ENCODE assay signal across 14 cellular contexts in the genomic region with DNA sequence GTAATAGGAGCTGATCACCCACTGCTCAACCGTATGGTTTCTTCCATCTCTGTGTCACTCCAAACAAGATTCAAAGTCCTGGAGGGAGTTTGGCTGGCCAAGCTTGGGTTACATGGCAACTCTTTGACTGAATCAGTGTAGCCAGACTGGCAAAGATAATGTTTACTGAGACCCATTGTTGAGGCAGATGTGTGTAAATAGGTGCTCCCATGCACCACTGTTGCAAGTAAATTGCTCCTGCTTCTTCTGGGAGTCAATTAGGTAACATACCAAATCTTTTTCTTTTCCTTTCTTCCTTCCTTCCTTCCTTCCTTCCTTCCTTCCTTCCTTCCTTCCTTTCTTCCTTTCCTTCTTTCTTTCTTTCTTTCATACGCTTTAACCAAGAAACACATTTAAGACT.
A peak's percentile ranks its signal among the peaks of the same experiment; 100 is the strongest.
DNase-seq lines count a peak whose midpoint lies in the region; ATAC-seq and TF ChIP-seq lines count a peak whose summit lies in the region.
"Had no signal": no experiment of that assay in that cellular context is flagged by ENCODE, and none has a peak within 500 bp of the region (broad histone marks: within the 10 kb centered on the region; RNA-seq: fewer than 3 reads in every experiment).

No MANE protein-coding gene starts in this region.

- H3K4me1 ChIP-seq in HEK293 (ENCODE audit: control insufficient read depth, insufficient read depth, low read length) = no peaks in the 10 kb centered on the region
- H3K4me1 ChIP-seq: A549, Caco-2 had no signal

- no peaks in the 10 kb centered on the region for H3K36me3 ChIP-seq in HEK293 (ENCODE audit: control insufficient read depth in 2 of 2, insufficient read depth in 1 of 2, low read length in 2 of 2)
- H3K36me3 ChIP-seq in SK-N-MC (ENCODE audit: insufficient read depth, low read length) = no peaks in the 10 kb centered on the region

- H3K9me3 Mint-ChIP-seq in activated CD8-positive, alpha-beta memory T cell treated with anti-CD3 and anti-CD28 coated beads, Interleukin-2, amount 10 ng/mL, durations not matched to agents 7 days and 5 days (ENCODE audit: low read depth) = no peaks in the 10 kb centered on the region
- H3K9me3 Mint-ChIP-seq in osteocyte (ENCODE audit: unreplicated experiment) = no peaks in the 10 kb centered on the region
- H3K9me3 Mint-ChIP-seq: CD8-positive, alpha-beta T cell had no signal

- ATAC-seq in activated CD8-positive, alpha-beta memory T cell treated with anti-CD3 and anti-CD28 coated beads, Interleukin-2, amount 10 ng/mL, durations not matched to agents 7 days and 5 days = no peak
- ATAC-seq in GM19023 (IDR thresholded peaks at IDR 0.05; ENCODE audit: unreplicated experiment) = no peak
- ATAC-seq: A549; CD8-positive, alpha-beta T cell; HCT116 had no signal

- POLR2A ChIA-PET in HEK293 (lab: Yijun Ruan, JAX) = no interaction called here
- POLR2A ChIA-PET in HEK293T (lab: Yijun Ruan, JAX) = no interaction called here

- H3K9me3 ChIP-seq in HEK293 (ENCODE audit: control insufficient read depth, insufficient read depth, low read depth, low read length) (no peaks in the 10 kb centered on the region), SK-N-MC (ENCODE audit: low read depth, low read length) (no peaks in the 10 kb centered on the region)
- H3K9me3 ChIP-seq: A549, Caco-2 had no signal

- no peak overlapping the region for H3K27ac Mint-ChIP-seq in activated CD8-positive, alpha-beta memory T cell treated with anti-CD3 and anti-CD28 coated beads, Interleukin-2, amount 10 ng/mL, durations not matched to agents 7 days and 5 days
- no peak overlapping the region for H3K27ac Mint-ChIP-seq in osteocyte (ENCODE audit: unreplicated experiment)
- H3K27ac Mint-ChIP-seq: CD8-positive, alpha-beta T cell had no signal

- no peak overlapping the region for H3K27ac ChIP-seq in HEK293 (ENCODE audit: extremely low read depth, low read depth, low read length)
- H3K27ac ChIP-seq in SK-N-MC = peak overlapping the region; percentile 77
- H3K27ac ChIP-seq: A549, GM23248 had no signal

- DNase-seq in activated CD8-positive, alpha-beta memory T cell treated with anti-CD3 and anti-CD28 coated beads for 24 hours = peak; percentile 19
- no peak for DNase-seq in activated CD8-positive, alpha-beta memory T cell treated with anti-CD3 and anti-CD28 coated beads, Interleukin-2, amount 10 ng/mL, durations not matched to agents 7 days and 5 days
- DNase-seq in SK-N-MC (ENCODE audit: low read depth, low spot score) = peak; percentile 66
- DNase-seq in osteocyte (ENCODE audit: extremely low spot score, unreplicated experiment) = peak; percentile 40
- DNase-seq in HK-2 (ENCODE audit: unreplicated experiment) = no peak
- no peak for DNase-seq in HEK293T (ENCODE audit: extremely low spot score)
- DNase-seq: Caco-2, GM23248 had no signal

- H3K4me1 Mint-ChIP-seq in activated CD8-positive, alpha-beta memory T cell treated with anti-CD3 and anti-CD28 coated beads, Interleukin-2, amount 10 ng/mL, durations not matched to agents 7 days and 5 days = peaks cover 9% of the 10 kb centered on the region
- H3K4me1 Mint-ChIP-seq in osteocyte (ENCODE audit: unreplicated experiment) = no peaks in the 10 kb centered on the region

- no peak overlapping the region for H3K4me3 Mint-ChIP-seq in activated CD8-positive, alpha-beta memory T cell treated with anti-CD3 and anti-CD28 coated beads, Interleukin-2, amount 10 ng/mL, durations not matched to agents 7 days and 5 days
- H3K4me3 Mint-ChIP-seq in osteocyte (ENCODE audit: unreplicated experiment) = no peak overlapping the region
- H3K4me3 Mint-ChIP-seq: CD14-positive monocyte; CD8-positive, alpha-beta T cell had no signal

- H3K36me3 Mint-ChIP-seq in activated CD8-positive, alpha-beta memory T cell treated with anti-CD3 and anti-CD28 coated beads, Interleukin-2, amount 10 ng/mL, durations not matched to agents 7 days and 5 days = peaks cover 4% of the 10 kb centered on the region
- H3K36me3 Mint-ChIP-seq in osteocyte (ENCODE audit: unreplicated experiment) = no peaks in the 10 kb centered on the region
- H3K36me3 Mint-ChIP-seq: CD14-positive monocyte; CD8-positive, alpha-beta T cell had no signal

- H3K4me3 ChIP-seq in HEK293 (ENCODE audit: low read depth, low read length) (no peak overlapping the region), SK-N-MC (no peak overlapping the region)
- H3K4me3 ChIP-seq: A549, GM23248 had no signal

- TF ChIP-seq CTCF in HEK293 (tag by site-specific recombination; IDR thresholded peaks at IDR 0.05) = no peak
- TF ChIP-seq CTCF in osteocyte (IDR thresholded peaks at IDR 0.05) = no peak

- H3K27me3 Mint-ChIP-seq in activated CD8-positive, alpha-beta memory T cell treated with anti-CD3 and anti-CD28 coated beads, Interleukin-2, amount 10 ng/mL, durations not matched to agents 7 days and 5 days = peaks cover 2% of the 10 kb centered on the region
- H3K27me3 Mint-ChIP-seq in osteocyte (ENCODE audit: unreplicated experiment) = peaks cover 20% of the 10 kb centered on the region

- no peak overlapping the region for H3K9ac ChIP-seq in SK-N-MC (ENCODE audit: insufficient read length)
- H3K9ac ChIP-seq: GM23248 had no signal

- CTCF ChIA-PET in activated CD8-positive, alpha-beta memory T cell treated with anti-CD3 and anti-CD28 coated beads, Interleukin-2, amount 10 ng/mL, durations not matched to agents 7 days and 5 days (lab: Charles Lee) = interaction anchor here (0.9 kb wide), 1 partner anchor 11 kb away, joined by 3 read pairs; no protein-coding TSS in a partner anchor
- CTCF ChIA-PET in HEK293 (lab: Yijun Ruan, JAX) = no interaction called here
- CTCF ChIA-PET in HEK293T (lab: Yijun Ruan, JAX) = interaction anchor here (0.6 kb wide), 1 partner anchor 18 kb away, joined by 4 read pairs; no protein-coding TSS in a partner anchor

TF ChIP-seq in HEK293, 187 proteins besides CTCF, POLR2A, EP300 and RAD21:
- TF ChIP-seq HOXC10 (CRISPR knock-in tag; IDR thresholded peaks at IDR 0.05) (no peak), ZNF223 (tag by site-specific recombination; IDR thresholded peaks at IDR 0.05) (no peak), ZNF558 (tag by site-specific recombination; IDR thresholded peaks at IDR 0.05) (no peak), ZNF600 (tag by site-specific recombination; IDR thresholded peaks at IDR 0.05) (no peak), SP7 (tag by site-specific recombination; IDR thresholded peaks at IDR 0.05) (no peak), ZBTB17 (tag by site-specific recombination; IDR thresholded peaks at IDR 0.05) (peak; percentile 53), ZNF292 (tag by site-specific recombination; IDR thresholded peaks at IDR 0.05; ENCODE audit: borderline replicate concordance, low read depth) (no peak), ZNF155 (tag by site-specific recombination; IDR thresholded peaks at IDR 0.05) (no peak), KLF10 (tag by site-specific recombination; IDR thresholded peaks at IDR 0.05) (no peak), ZNF571 (tag by site-specific recombination; IDR thresholded peaks at IDR 0.05) (no peak), ZNF366 (tag by site-specific recombination; conservative IDR thresholded peaks at IDR 0.05) (peak; percentile 96)
TF ChIP-seq in HEK293: peak in this region for 2.

TF ChIP-seq in HEK293T, 16 proteins besides CTCF, POLR2A, EP300 and RAD21:
- TF ChIP-seq LEF1 (IDR thresholded peaks at IDR 0.05; ENCODE audit: borderline replicate concordance) = no peak
- no peak for TF ChIP-seq SP1 (IDR thresholded peaks at IDR 0.05)
- no peak for TF ChIP-seq TARDBP (IDR thresholded peaks at IDR 0.05)
- TF ChIP-seq ELF4 (IDR thresholded peaks at IDR 0.05) = no peak
- TF ChIP-seq, protein P1, sequence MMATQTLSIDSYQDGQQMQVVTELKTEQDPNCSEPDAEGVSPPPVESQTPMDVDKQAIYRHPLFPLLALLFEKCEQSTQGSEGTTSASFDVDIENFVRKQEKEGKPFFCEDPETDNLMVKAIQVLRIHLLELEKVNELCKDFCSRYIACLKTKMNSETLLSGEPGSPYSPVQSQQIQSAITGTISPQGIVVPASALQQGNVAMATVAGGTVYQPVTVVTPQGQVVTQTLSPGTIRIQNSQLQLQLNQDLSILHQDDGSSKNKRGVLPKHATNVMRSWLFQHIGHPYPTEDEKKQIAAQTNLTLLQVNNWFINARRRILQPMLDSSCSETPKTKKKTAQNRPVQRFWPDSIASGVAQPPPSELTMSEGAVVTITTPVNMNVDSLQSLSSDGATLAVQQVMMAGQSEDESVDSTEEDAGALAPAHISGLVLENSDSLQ (IDR thresholded peaks at IDR 0.05) = no peak
- TF ChIP-seq HDGF (IDR thresholded peaks at IDR 0.05; ENCODE audit: borderline replicate concordance) = no peak
- TF ChIP-seq FOXM1 (IDR thresholded peaks at IDR 0.05; ENCODE audit: borderline replicate concordance) = no peak
- no peak for TF ChIP-seq NFRKB (IDR thresholded peaks at IDR 0.05)

Comparison
In these comparisons a context has a peak if more than half of its experiments do, and no peak if none do; other contexts are left out.
1. DNase-seq: peak in activated CD8-positive, alpha-beta memory T cell treated with anti-CD3 and anti-CD28 coated beads for 24 hours (single experiment), SK-N-MC (single experiment) and osteocyte (single experiment); none in activated CD8-positive, alpha-beta memory T cell treated with anti-CD3 and anti-CD28 coated beads, Interleukin-2, amount 10 ng/mL, durations not matched to agents 7 days and 5 days (single experiment), HK-2 (single experiment) and HEK293T (single experiment).